8 cellular contexts compared by ENCODE assay signal in the genomic region with DNA sequence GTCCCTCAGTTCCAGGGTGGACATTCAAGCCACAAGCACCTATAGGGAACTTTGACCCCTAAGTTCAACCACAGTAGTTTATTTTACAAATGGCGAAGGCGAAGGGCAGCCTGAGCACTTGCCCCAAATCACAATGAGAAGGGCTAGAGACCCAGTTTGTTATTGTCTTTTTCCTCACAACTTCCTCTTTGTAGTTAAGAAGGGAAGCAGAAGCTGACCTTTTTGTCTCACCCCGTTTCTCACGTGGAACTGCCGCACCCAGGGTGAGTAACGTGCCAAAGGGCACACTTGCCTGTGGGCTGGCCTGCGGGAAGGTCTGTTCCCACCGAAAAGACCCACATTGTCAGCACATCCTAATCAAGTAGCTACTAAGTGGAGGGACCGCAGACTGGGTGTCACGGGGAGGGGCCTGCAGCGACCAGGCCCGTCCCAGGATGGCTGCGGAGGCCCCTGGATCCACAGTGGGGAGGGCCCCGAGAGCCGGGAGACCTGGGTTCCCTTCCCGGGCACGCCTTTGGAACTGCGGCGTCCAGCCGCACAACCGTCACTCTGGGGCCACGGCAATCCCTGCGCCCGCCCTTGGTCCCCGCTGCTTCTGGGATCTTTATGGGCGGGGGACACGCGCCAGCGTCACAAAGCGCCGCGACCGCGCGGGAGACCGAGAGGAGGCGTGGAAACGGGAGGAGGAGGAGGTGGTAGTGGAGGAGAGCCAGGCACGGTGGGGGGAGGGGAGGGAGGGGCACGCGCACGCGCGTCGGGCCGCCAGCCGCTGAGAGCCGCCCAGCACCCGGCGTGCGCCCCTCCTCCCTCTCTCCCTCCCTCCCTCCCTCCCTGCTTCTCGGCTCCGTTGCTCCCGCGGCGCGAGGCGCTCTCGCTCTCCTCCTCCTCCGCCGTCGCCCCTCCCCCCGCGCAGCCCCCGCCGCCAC. TPM values are rescaled to one million over a fixed set of nuclear protein-coding genes. Genes with fewer than 3 reads are reported as not detected.
DNase-seq lines count a peak whose midpoint lies in the region; ATAC-seq, FAIRE-seq and TF ChIP-seq lines count a peak whose summit lies in the region.

A gene with protein sequence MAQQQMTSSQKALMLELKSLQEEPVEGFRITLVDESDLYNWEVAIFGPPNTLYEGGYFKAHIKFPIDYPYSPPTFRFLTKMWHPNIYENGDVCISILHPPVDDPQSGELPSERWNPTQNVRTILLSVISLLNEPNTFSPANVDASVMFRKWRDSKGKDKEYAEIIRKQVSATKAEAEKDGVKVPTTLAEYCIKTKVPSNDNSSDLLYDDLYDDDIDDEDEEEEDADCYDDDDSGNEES (plus strand): TSS at position 834 of the 926 bp plus-strand sequence. CDS start 598 bp downstream, outside the sequence.

- POLR2A ChIA-PET in IMR-90 (lab: Charles Lee; ENCODE audit: unreplicated experiment) = interaction anchor here (0.6 kb wide), 1 partner anchor 222 kb away, joined by 5 read pairs; no protein-coding TSS in a partner anchor
- POLR2A ChIA-PET in OCI-LY7 (lab: Charles Lee) = interaction anchor here (0.6 to 1.4 kb wide), 3 partner anchors 21 to 32 kb away, joined by 3 to 4 read pairs (median 4); no protein-coding TSS in a partner anchor
- POLR2A ChIA-PET in endothelial cell of umbilical vein (lab: Charles Lee) = no interaction called here

- peak within 1 kb of the TSS; percentile 93 for H2AK5ac ChIP-seq in IMR-90 (ENCODE audit: low read depth, low read length)

- H3K14ac ChIP-seq in IMR-90 (replicated peaks; ENCODE audit: low read depth, low read length) = peak within 1 kb of the TSS; percentile 96

- H3K4me2 ChIP-seq in IMR-90 (ENCODE audit: low read depth, low read length) (peak within 1 kb of the TSS; percentile 85), OCI-LY7 (ENCODE audit: low read length) (peak within 1 kb of the TSS; percentile 93), endothelial cell of umbilical vein (ENCODE audit: insufficient read depth, low read length) (peak within 1 kb of the TSS; percentile 57)

- TF ChIP-seq RAD21 in IMR-90 (IDR thresholded peaks at IDR 0.05; ENCODE audit: low read length) = no peak

- peak within 1 kb of the TSS; percentile 95 for H2BK15ac ChIP-seq in IMR-90 (ENCODE audit: low read depth, low read length)

- 1% methylated on average over 16 of the region's 66 CpGs; no CpG with 5 or more reads in 1 of the 2 experiments for WGBS in IMR-90 (ENCODE audit: extremely low coverage in 2 of 2, insufficient read length in 1 of 2), 2 experiments

- in situ Hi-C loops in IMR-90 (cut with MboI; ENCODE audit: low sequenced_read_pairs) = no loop called here

- dilution Hi-C loops in IMR-90 (cut with HindIII; ENCODE audit: low sequenced_read_pairs, unreplicated experiment) = no loop called here
- dilution Hi-C loops in endothelial cell of umbilical vein (cut with MboI; ENCODE audit: extremely low pct_ligation_motif_present, low sequenced_read_pairs) = no loop called here

- H3K9ac ChIP-seq in IMR-90 (ENCODE audit: low read depth, low read length) (peak within 1 kb of the TSS; percentile 94), endothelial cell of umbilical vein (replicated peaks; ENCODE audit: extremely low read depth, insufficient read depth, low read length) (peak within 1 kb of the TSS; percentile 90)

- H4K20me1 ChIP-seq in IMR-90 (ENCODE audit: insufficient read depth, low read length) (peaks cover 34% of the 10 kb centered on the region), OCI-LY7 (ENCODE audit: insufficient read depth, low read length) (peaks cover 22% of the 10 kb centered on the region; the same call in 1 of the 2 replicates), endothelial cell of umbilical vein (replicated peaks; ENCODE audit: control insufficient read depth, extremely low read depth, insufficient read depth, low read length) (no peaks in the 10 kb centered on the region)

- H3K27me3 ChIP-seq in IMR-90 (ENCODE audit: control insufficient read depth, insufficient read depth, low read length) (no peaks in the 10 kb centered on the region), endothelial cell of umbilical vein (ENCODE audit: control insufficient read depth in 2 of 2, insufficient read depth in 2 of 2, low read length in 2 of 2) (no peaks in the 10 kb centered on the region)

- peaks cover 42% of the 10 kb centered on the region for H3K79me2 ChIP-seq in OCI-LY7 (ENCODE audit: insufficient read depth, low read depth, low read length)
- peaks cover 44% of the 10 kb centered on the region for H3K79me2 ChIP-seq in endothelial cell of umbilical vein (ENCODE audit: control insufficient read depth, insufficient read depth, low read length)

- H3K18ac ChIP-seq in IMR-90 (ENCODE audit: low read depth, low read length) = peak within 1 kb of the TSS; percentile 91

- H3K27ac ChIP-seq in IMR-90 (ENCODE audit: insufficient read depth, low read length) (peak within 1 kb of the TSS; percentile 98), OCI-LY7 (ENCODE audit: low read depth, low read length, poor library complexity, severe bottlenecking) (peak within 1 kb of the TSS; percentile 89), endothelial cell of umbilical vein (ENCODE audit: insufficient read depth, low read depth, low read length) (peak within 1 kb of the TSS; percentile 95)

- H3K36me3 ChIP-seq in IMR-90 (ENCODE audit: control insufficient read depth, insufficient read depth, low read length) = no peaks in the 10 kb centered on the region
- H3K36me3 ChIP-seq in OCI-LY7 (ENCODE audit: insufficient read depth, low read length) = peaks cover 21% of the 10 kb centered on the region
- no peaks in the 10 kb centered on the region for H3K36me3 ChIP-seq in endothelial cell of umbilical vein (ENCODE audit: control insufficient read depth in 2 of 2, extremely low read depth in 1 of 2, insufficient read depth in 2 of 2, low read length in 2 of 2)

- peak within 1 kb of the TSS; percentile 92 for H3K56ac ChIP-seq in IMR-90 (ENCODE audit: extremely low read depth, insufficient read depth, low read length)

- H2BK20ac ChIP-seq in IMR-90 (ENCODE audit: low read depth, low read length) = peak within 1 kb of the TSS; percentile 86

- H2BK120ac ChIP-seq in IMR-90 (ENCODE audit: low read depth, low read length) = peak within 1 kb of the TSS; percentile 86

- H3K4ac ChIP-seq in IMR-90 (ENCODE audit: low read depth, low read length) = peak within 1 kb of the TSS; percentile 96

- peak within 1 kb of the TSS; percentile 99 for H2AK9ac ChIP-seq in IMR-90 (replicated peaks; ENCODE audit: low read depth, low read length, poor library complexity)

- H4K8ac ChIP-seq in IMR-90 (ENCODE audit: low read depth in 2 of 2, low read length in 2 of 2) = peak within 1 kb of the TSS; percentile 92 to 94

- H3K4me3 ChIP-seq in IMR-90 (ENCODE audit: insufficient read depth, low read depth, low read length) (peak within 1 kb of the TSS; percentile 100), OCI-LY7 (ENCODE audit: low read depth, low read length, poor library complexity, severe bottlenecking) (peak within 1 kb of the TSS; percentile 99), endothelial cell of umbilical vein (replicated peaks in 1 of 3; ENCODE audit: insufficient read depth in 1 of 3, low read depth in 1 of 3, low read length in 3 of 3) (peak within 1 kb of the TSS; percentile 67 to 97 (median 83))

- BruUV-seq in IMR-90 (replicated peaks; lab: Mats Ljungman, UMichigan) = no TSS peak
- BruUV-seq in OCI-LY7 (replicated peaks; lab: Mats Ljungman, UMichigan) = TSS peak; percentile 90
- BruUV-seq in endothelial cell of umbilical vein (replicated peaks; lab: Mats Ljungman, UMichigan) = TSS peak; percentile 75

- intact Hi-C loops in IMR-90 (cut with micrococcal nuclease) (loop anchor here (5.0 kb wide), 1 partner anchor 106 kb away; no protein-coding TSS in a partner anchor), OCI-LY7 (cut with micrococcal nuclease; ENCODE audit: unreplicated experiment) (loop anchor here (1.0 to 10.0 kb wide), 3 partner anchors 54 to 308 kb away; a partner anchor contains a TSS), endothelial cell of umbilical vein (cut with micrococcal nuclease) (loop anchor here (10.0 kb wide), 1 partner anchor 228 kb away; a partner anchor contains a TSS)

- peaks cover 6 to 37% of the 10 kb centered on the region in 2 experiments; a peak in 3 of 4 replicates for H3K79me1 ChIP-seq in IMR-90 (ENCODE audit: low read depth in 1 of 2, low read length in 2 of 2)

- H3K4me1 ChIP-seq in IMR-90 (ENCODE audit: control insufficient read depth, insufficient read depth, low read length) = peaks cover 15% of the 10 kb centered on the region
- peaks cover 62% of the 10 kb centered on the region for H3K4me1 ChIP-seq in OCI-LY7 (ENCODE audit: insufficient read depth, low read length, poor library complexity, severe bottlenecking)
- H3K4me1 ChIP-seq in endothelial cell of umbilical vein (ENCODE audit: control insufficient read depth, extremely low read depth, insufficient read depth, low read length) = peaks cover 42% of the 10 kb centered on the region

- DNase-seq in D721Med (ENCODE audit: insufficient read length, low spot score) (peak; percentile 94), IMR-90 (peak; percentile 86), OCI-LY7 (ENCODE audit: low spot score) (peak; percentile 90), activated T-cell treated with anti-CD3 and anti-CD28 coated beads for 1 hour (ENCODE audit: low read depth) (peak; percentile 93), endothelial cell of umbilical vein (ENCODE audit: low read depth, low spot score) (peak; percentile 93), middle frontal gyrus (ENCODE audit: extremely low spot score, low spot score) (peak; percentile 80)
- peak; percentile 88 to 90 for DNase-seq in stimulated activated CD8-positive, alpha-beta memory T cell treated with anti-CD3 and anti-CD28 coated beads, Interleukin-2, amount 100 ng/mL, for 48 hours (ENCODE audit: low read depth in 2 of 2)

- peak within 1 kb of the TSS; percentile 98 for H2AFZ ChIP-seq in IMR-90 (replicated peaks; ENCODE audit: low read length, poor library complexity)
- H2AFZ ChIP-seq in OCI-LY7 (ENCODE audit: low read length) = peak within 1 kb of the TSS; percentile 88
- no peak within 1 kb of the TSS for H2AFZ ChIP-seq in endothelial cell of umbilical vein (ENCODE audit: low read depth, low read length)

- ATAC-seq in GM21528 (IDR thresholded peaks at IDR 0.05; ENCODE audit: low FRiP score, unreplicated experiment) = peak; percentile 56
- peak; percentile 73 for ATAC-seq in IMR-90 (ENCODE audit: low read depth)

- FAIRE-seq in D721Med (lab: Jason Lieb, UNC) = no peak
- FAIRE-seq in endothelial cell of umbilical vein (lab: Jason Lieb, UNC) = peak; percentile 70

- TF ChIP-seq CTCF in D721Med (IDR thresholded peaks at IDR 0.05; ENCODE audit: insufficient read depth, missing control alignments) (no peak), IMR-90 (conservative IDR thresholded peaks at IDR 0.05; ENCODE audit: low read depth, low read length) (no peak), OCI-LY7 (conservative IDR thresholded peaks at IDR 0.05; ENCODE audit: low read length) (no peak), endothelial cell of umbilical vein (IDR thresholded peaks at IDR 0.05; ENCODE audit: extremely low read depth in 1 of 2, insufficient read depth in 1 of 2, low read depth in 1 of 2, low read length in 2 of 2) (no peak)

- peak within 1 kb of the TSS; percentile 99 for H2BK5ac ChIP-seq in IMR-90 (ENCODE audit: low read depth, low read length, poor library complexity, severe bottlenecking)

- TF ChIP-seq POLR2A in IMR-90 (IDR thresholded peaks at IDR 0.05; ENCODE audit: low read depth, low read length) (peak; percentile 81; the same call in 1 of the 2 replicates), endothelial cell of umbilical vein (IDR thresholded peaks at IDR 0.05; ENCODE audit: low read depth, low read length) (peak; percentile 70)

- peak within 1 kb of the TSS; percentile 89 for H3K23ac ChIP-seq in IMR-90 (ENCODE audit: low read depth, low read length)

- no peaks in the 10 kb centered on the region for H3K9me2 ChIP-seq in OCI-LY7 (ENCODE audit: insufficient read depth, low read length)

- H3K9me3 ChIP-seq in IMR-90 (ENCODE audit: control insufficient read depth, insufficient read depth, low read length) (no peaks in the 10 kb centered on the region), OCI-LY7 (ENCODE audit: low read length) (no peaks in the 10 kb centered on the region), endothelial cell of umbilical vein (replicated peaks; ENCODE audit: control insufficient read depth, insufficient read depth, low read length) (no peaks in the 10 kb centered on the region)

- CTCF ChIA-PET in IMR-90 (lab: Yijun Ruan, JAX) (interaction anchor here (0.8 kb wide), 1 partner anchor 38 kb away, joined by 4 read pairs; no protein-coding TSS in a partner anchor), OCI-LY7 (lab: Charles Lee; ENCODE audit: unreplicated experiment) (interaction anchor here (1.0 kb wide), 1 partner anchor 126 kb away, joined by 3 read pairs; no protein-coding TSS in a partner anchor), endothelial cell of umbilical vein (lab: Charles Lee) (interaction anchor here (0.8 to 3.7 kb wide), 2 partner anchors 79 to 88 kb away, joined by 3 to 47 read pairs; no protein-coding TSS in a partner anchor)

- H4K5ac ChIP-seq in IMR-90 (ENCODE audit: low read depth, low read length) = peak within 1 kb of the TSS; percentile 86

- H4K91ac ChIP-seq in IMR-90 (ENCODE audit: insufficient read depth, low read depth, low read length) = peak within 1 kb of the TSS; percentile 95

- H3K9me1 ChIP-seq in IMR-90 (ENCODE audit: insufficient read depth, low read length) = peaks cover 13% of the 10 kb centered on the region
- no peaks in the 10 kb centered on the region for H3K9me1 ChIP-seq in endothelial cell of umbilical vein (replicated peaks; ENCODE audit: control insufficient read depth, extremely low read depth, insufficient read depth, low read length)

RNA-seq across cellular contexts. Expression of the gene that starts here (rescaled TPM):
- 12.7 and 17.5 TPM in 2 replicates for total RNA-seq in IMR-90 (2012; rRNA removed)
- polyA plus RNA-seq in IMR-90 (2012; rRNA removed) = 23.3 and 24.8 TPM in 2 replicates
- polyA plus RNA-seq in IMR-90 (2012; cell fraction: cytosol; rRNA removed) = 10.4 and 11.4 TPM in 2 replicates
- 5.9 and 25.7 TPM in 2 replicates for polyA plus RNA-seq in IMR-90 (2012; cell fraction: nucleus; rRNA removed; ENCODE audit: low replicate concordance)
- 10.9 and 13.7 TPM in 2 replicates for total RNA-seq in OCI-LY7 (2014; rRNA removed; shearing (Covaris generic))
- 57.3 and 57.9 TPM in 2 replicates for total RNA-seq in OCI-LY7 (2022)
- total RNA-seq in endothelial cell of umbilical vein = 51.5 and 54.3 TPM in 2 replicates
- 18.8 and 23.9 TPM in 2 replicates for polyA plus RNA-seq in endothelial cell of umbilical vein
- polyA plus RNA-seq in endothelial cell of umbilical vein (2011; cell fraction: cytosol; rRNA removed) = 35.7 and 37.3 TPM in 2 replicates
- 23.5 and 27.5 TPM in 2 replicates for polyA plus RNA-seq in endothelial cell of umbilical vein (2011; cell fraction: nucleus; rRNA removed)
- polyA plus RNA-seq in endothelial cell of umbilical vein (2012) = 62.1 and 66.1 TPM in 2 replicates
- polyA minus RNA-seq in endothelial cell of umbilical vein = 36.0 and 37.6 TPM in 2 replicates
- 15.0 TPM for polyA minus RNA-seq in endothelial cell of umbilical vein (2011; cell fraction: cytosol; rRNA and poly(A)+ RNA removed)
- 25.0 and 30.4 TPM in 2 replicates for polyA minus RNA-seq in endothelial cell of umbilical vein (2011; cell fraction: nucleus; rRNA and poly(A)+ RNA removed)

Comparison
In these comparisons a context has a peak if more than half of its experiments do, and no peak if none do; other contexts are left out.
1. Peak in every context shown above with its lines: DNase-seq, ATAC-seq, H3K4me3 ChIP-seq and H3K27ac ChIP-seq.